ENCODE assay signal across 22 cellular contexts in the genomic region with DNA sequence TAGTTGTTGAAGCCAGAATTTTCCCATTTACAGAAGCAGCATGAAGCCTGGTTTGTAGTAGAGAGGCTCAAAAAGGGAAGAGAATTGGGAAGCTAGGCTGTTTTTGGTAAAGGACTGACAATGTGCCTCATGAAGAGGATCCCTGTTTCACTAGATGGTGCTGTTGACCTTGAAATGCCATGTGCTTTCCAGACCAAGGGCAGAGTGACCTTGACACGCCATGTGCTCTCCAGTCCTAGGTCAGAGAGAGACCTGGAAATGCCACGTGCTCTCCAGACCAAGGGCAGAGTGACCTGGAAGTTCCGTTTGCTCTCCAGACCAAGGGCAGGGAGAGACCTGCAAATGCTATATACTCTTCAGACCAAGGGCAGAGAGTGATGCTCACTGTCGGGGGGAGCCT. TPM values are rescaled to one million over a fixed set of nuclear protein-coding genes. Genes with fewer than 3 reads are reported as not detected.
A peak's percentile ranks its signal among the peaks of the same experiment; 100 is the strongest.
DNase-seq lines count a peak whose midpoint lies in the region; ATAC-seq, FAIRE-seq and TF ChIP-seq lines count a peak whose summit lies in the region.
"Had no signal": no experiment of that assay in that cellular context is flagged by ENCODE, and none has a peak within 500 bp of the region (broad histone marks: within the 10 kb centered on the region; RNA-seq: fewer than 3 reads in every experiment).

No MANE protein-coding gene starts in this region.

- H3K27ac Mint-ChIP-seq in HFFc6 = no peak overlapping the region
- no peak overlapping the region for H3K27ac Mint-ChIP-seq in endothelial cell (ENCODE audit: unreplicated experiment)
- no peak overlapping the region for H3K27ac Mint-ChIP-seq in mesothelial cell of epicardium
- H3K27ac Mint-ChIP-seq: activated T-helper 17 cell treated with anti-CD3 and anti-CD28 coated beads, Interleukin-2, amount 50 U/mL, for 72 hours; IgD-negative memory B cell had no signal

- no peaks in the 10 kb centered on the region for H3K36me3 ChIP-seq in Panc1 (ENCODE audit: control insufficient read depth, insufficient read depth, low read length)
- H3K36me3 ChIP-seq: adrenal gland, gastrocnemius medialis, vagina had no signal

- H3K4me1 ChIP-seq in A549 = no peaks in the 10 kb centered on the region
- H3K4me1 ChIP-seq in Panc1 (ENCODE audit: control insufficient read depth, insufficient read depth, low read length) = no peaks in the 10 kb centered on the region
- H3K4me1 ChIP-seq: adrenal gland, sigmoid colon, vagina had no signal

- POLR2A ChIA-PET in A549 (lab: Yijun Ruan, JAX) (no interaction called here), Panc1 (lab: Charles Lee) (interaction anchor here (0.7 kb wide), 1 partner anchor 80 kb away, joined by 8 read pairs; no protein-coding TSS in a partner anchor)

- BruUV-seq in Panc1 (replicated peaks; lab: Mats Ljungman, UMichigan) = no TSS peak

- TF ChIP-seq RAD21 in A549 (conservative IDR thresholded peaks at IDR 0.05 in 1 of 2, IDR thresholded peaks at IDR 0.05 in 1 of 2) = 0 out of 5 replicates have a peak, but pooled peaks of 1 of the 2 experiments have one; percentile 30

- FAIRE-seq in A549 (lab: Jason Lieb, UNC) = no peak
- FAIRE-seq: GM12891 had no signal

- H3K27ac ChIP-seq in A549 = no peak overlapping the region
- H3K27ac ChIP-seq in Panc1 (ENCODE audit: low read length) = no peak overlapping the region
- H3K27ac ChIP-seq: adrenal gland, sigmoid colon, vagina had no signal

- WGBS in A549 (ENCODE audit: missing lambda C conversion rate) = 81% methylated on average over 4 of the region's 4 CpGs

- H3K4me3 Mint-ChIP-seq in HFFc6 (no peak overlapping the region), endothelial cell (ENCODE audit: unreplicated experiment) (peak overlapping the region; percentile 24), mesothelial cell of epicardium (no peak overlapping the region)
- H3K4me3 Mint-ChIP-seq: activated T-helper 17 cell treated with anti-CD3 and anti-CD28 coated beads, Interleukin-2, amount 50 U/mL, for 72 hours; central memory CD8-positive, alpha-beta T cell; IgD-negative memory B cell had no signal

- H3K27me3 Mint-ChIP-seq in HFFc6 (ENCODE audit: insufficient read depth) = no peaks in the 10 kb centered on the region; the same call in 1 of the 2 replicates
- H3K27me3 Mint-ChIP-seq in endothelial cell (ENCODE audit: unreplicated experiment) = peaks cover 4% of the 10 kb centered on the region
- no peaks in the 10 kb centered on the region for H3K27me3 Mint-ChIP-seq in mesothelial cell of epicardium (ENCODE audit: low read depth)
- H3K27me3 Mint-ChIP-seq: IgD-negative memory B cell had no signal

- H3K4me1 Mint-ChIP-seq in HFFc6 (ENCODE audit: low read depth) = peaks cover 9% of the 10 kb centered on the region
- H3K4me1 Mint-ChIP-seq in endothelial cell (ENCODE audit: unreplicated experiment) = no peaks in the 10 kb centered on the region
- no peaks in the 10 kb centered on the region for H3K4me1 Mint-ChIP-seq in mesothelial cell of epicardium
- H3K4me1 Mint-ChIP-seq: activated T-helper 17 cell treated with anti-CD3 and anti-CD28 coated beads, Interleukin-2, amount 50 U/mL, for 72 hours; central memory CD8-positive, alpha-beta T cell; IgD-negative memory B cell had no signal

- no peak for TF ChIP-seq EP300 in A549 (IDR thresholded peaks at IDR 0.05)

- intact Hi-C loops in Panc1 (cut with micrococcal nuclease; ENCODE audit: unreplicated experiment) = loop anchor here (10.0 kb wide), 3 partner anchors 51 to 361 kb away; no protein-coding TSS in a partner anchor

- H3K4me2 ChIP-seq in A549 = no peak overlapping the region

- DNase-seq in A549 (ENCODE audit: low read depth in 1 of 2, low spot score in 1 of 2) (no peak), HFFc6 (no peak), Panc1 (ENCODE audit: low read depth, low spot score) (no peak), endothelial cell (ENCODE audit: low spot score) (no peak), germinal center (ENCODE audit: low spot score) (no peak), NCI-H510A treated with DMSO at 0.1 percent for 48 hours (lab: John Stamatoyannopoulos, UW) (no peak), mesothelial cell of epicardium (ENCODE audit: low spot score in 2 of 2, unreplicated experiment in 2 of 2) (no peak)
- DNase-seq: ACHN; adrenal gland; NCI-H1417 treated with DMSO at 0.1 percent for 48 hours; NCI-H2171 treated with DMSO at 0.1 percent for 48 hours; occipital lobe; sigmoid colon; stimulated activated CD4-positive, alpha-beta T cell treated with anti-CD3 and anti-CD28 coated beads, Interleukin-2, amount 100 ng/mL, for 48 hours had no signal

- H3K36me3 Mint-ChIP-seq in HFFc6 (ENCODE audit: low read depth) (peaks cover 23% of the 10 kb centered on the region), endothelial cell (ENCODE audit: low read depth, unreplicated experiment) (peaks cover 41% of the 10 kb centered on the region), mesothelial cell of epicardium (peaks cover 45% of the 10 kb centered on the region)
- H3K36me3 Mint-ChIP-seq: IgD-negative memory B cell had no signal

- CTCF ChIA-PET in A549 (lab: Yijun Ruan, JAX) (no interaction called here), Panc1 (lab: Charles Lee) (no interaction called here)

- in situ Hi-C loops in Panc1 (cut with HindIII; ENCODE audit: low pct_unique_long_range_greater_than_20kb, low sequenced_read_pairs) = no loop called here

- H3K9me3 ChIP-seq in A549 = peaks cover 48% of the 10 kb centered on the region
- no peaks in the 10 kb centered on the region for H3K9me3 ChIP-seq in Panc1 (ENCODE audit: control insufficient read depth, insufficient read depth, low read depth, low read length)
- H3K9me3 ChIP-seq: gastrocnemius medialis had no signal

- no peaks in the 10 kb centered on the region for H3K27me3 ChIP-seq in Panc1 (ENCODE audit: control insufficient read depth, insufficient read depth, low read length)
- H3K27me3 ChIP-seq: adrenal gland, gastrocnemius medialis, sigmoid colon, vagina had no signal

- H3K9me3 Mint-ChIP-seq in HFFc6 (peaks cover 9% of the 10 kb centered on the region; the same call in 1 of the 2 replicates), endothelial cell (ENCODE audit: unreplicated experiment) (peaks cover 24% of the 10 kb centered on the region), mesothelial cell of epicardium (peaks cover 61% of the 10 kb centered on the region)
- H3K9me3 Mint-ChIP-seq: central memory CD8-positive, alpha-beta T cell had no signal

- ATAC-seq in A549 (no peak), Panc1 (0 out of 2 replicates have a peak, but pooled peaks have one; percentile 73), HG03175 (IDR thresholded peaks at IDR 0.05; ENCODE audit: unreplicated experiment) (no peak)
- ATAC-seq: activated T-helper 17 cell treated with anti-CD3 and anti-CD28 coated beads, Interleukin-2, amount 50 U/mL, for 72 hours; gastrocnemius medialis; left lobe of liver had no signal

- H3K4me3 ChIP-seq in A549 = no peak overlapping the region
- no peak overlapping the region for H3K4me3 ChIP-seq in Panc1 (ENCODE audit: low read depth in 2 of 2, low read length in 2 of 2)
- H3K4me3 ChIP-seq: adrenal gland, gastrocnemius medialis, sigmoid colon, vagina had no signal

- no peak for TF ChIP-seq POLR2A in A549 (IDR thresholded peaks at IDR 0.05; ENCODE audit: low read length)

- no peak for TF ChIP-seq CTCF in A549 (IDR thresholded peaks at IDR 0.05)
- peak; percentile 32 for TF ChIP-seq CTCF in HFFc6 (IDR thresholded peaks at IDR 0.05)
- peak; percentile 37 for TF ChIP-seq CTCF in Panc1 (IDR thresholded peaks at IDR 0.05)
- no peak for TF ChIP-seq CTCF in endothelial cell (IDR thresholded peaks at IDR 0.05; ENCODE audit: unreplicated experiment)
- no peak for TF ChIP-seq CTCF in mesothelial cell of epicardium (IDR thresholded peaks at IDR 0.05; ENCODE audit: unreplicated experiment)

TF ChIP-seq in A549, 52 proteins besides CTCF, POLR2A, EP300 and RAD21:
- TF ChIP-seq, protein P1, sequence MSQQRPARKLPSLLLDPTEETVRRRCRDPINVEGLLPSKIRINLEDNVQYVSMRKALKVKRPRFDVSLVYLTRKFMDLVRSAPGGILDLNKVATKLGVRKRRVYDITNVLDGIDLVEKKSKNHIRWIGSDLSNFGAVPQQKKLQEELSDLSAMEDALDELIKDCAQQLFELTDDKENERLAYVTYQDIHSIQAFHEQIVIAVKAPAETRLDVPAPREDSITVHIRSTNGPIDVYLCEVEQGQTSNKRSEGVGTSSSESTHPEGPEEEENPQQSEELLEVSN (IDR thresholded peaks at IDR 0.05; ENCODE audit: borderline replicate concordance, low read depth) = no peak
- TF ChIP-seq MAFK (IDR thresholded peaks at IDR 0.05; ENCODE audit: partially characterized antibody) (no peak), ESRRA (IDR thresholded peaks at IDR 0.05; ENCODE audit: borderline replicate concordance, low read length) (peak; percentile 85; the same call in 1 of the 2 replicates)

RNA-seq across cellular contexts. Expression of a gene that starts 32.0 kb away (rescaled TPM):
- 17.8 and 24.0 TPM in 2 replicates for polyA plus RNA-seq in A549 (2011; rRNA removed)
- polyA plus RNA-seq in A549 (2012; cell fraction: cytosol; rRNA removed) = 5.9 and 6.4 TPM in 2 replicates
- 7.3 and 11.6 TPM in 2 replicates for polyA plus RNA-seq in A549 (2012; cell fraction: nucleus; rRNA removed)
- polyA plus RNA-seq in A549 (2017; fragmentation: RNase III; extraction: RNeasy Plus Mini Kit Qiagen cat#74134 plus additional on column Dnase treatment) = 9.9 to 11.0 TPM (median 11.0 TPM) in 3 replicates
- 27.7 and 36.9 TPM in 2 replicates for polyA minus RNA-seq in A549 (2011; rRNA and poly(A)+ RNA removed)
- 10 to 100 TPM; 18.2 to 21.4 (median 19.7) TPM for total RNA-seq in HFFc6 (2021; fragmentation: NEBNext Ultra II Directional; extraction: Animal tissue kit (Norgen Biotek cat#: 25700))
- 35.2 TPM for total RNA-seq in Panc1 (2021; ENCODE audit: unreplicated experiment)
- polyA plus RNA-seq in Panc1 (2012; ENCODE audit: insufficient read length) = 25.3 TPM
- 39.9 TPM for total RNA-seq in endothelial cell (ENCODE audit: unreplicated experiment)
- 28.1 to 31.0 TPM (median 29.9 TPM) in 3 replicates for total RNA-seq in mesothelial cell of epicardium
- polyA plus RNA-seq: IgD-negative memory B cell had no signal

Comparison
In these comparisons a context has a peak if more than half of its experiments do, and no peak if none do; other contexts are left out.
1. CTCF ChIP-seq: peak in HFFc6 (single experiment) and Panc1 (single experiment); none in A549 (single experiment), endothelial cell (single experiment) and mesothelial cell of epicardium (single experiment).